Comparison of ENCODE assay signal across 9 cellular contexts in genomic region chr6:132392792-132393191, GRCh38. TPM values are rescaled to one million over a fixed set of nuclear protein-coding genes. Genes with fewer than 3 reads are reported as not detected.
A peak's percentile ranks its signal among the peaks of the same experiment; 100 is the strongest.
DNase-seq lines count a peak whose midpoint lies in the region; ATAC-seq and TF ChIP-seq lines count a peak whose summit lies in the region.
"Had no signal": no experiment of that assay in that cellular context is flagged by ENCODE, and none has a peak within 500 bp of the region (broad histone marks: within the 10 kb centered on the region; RNA-seq: fewer than 3 reads in every experiment).

No MANE protein-coding gene starts in this region.

- no peak for DNase-seq in activated CD8-positive, alpha-beta T cell treated with anti-CD3 and anti-CD28 coated beads for 36 hours
- DNase-seq in activated CD8-positive, alpha-beta T cell treated with anti-CD3 and anti-CD28 coated beads, Interleukin-2, amount 10 ng/mL, durations not matched to agents 7 days and 5 days, result no peak
- DNase-seq in SJSA1 (ENCODE audit: low read depth in 1 of 2, low spot score in 2 of 2) (no peak), foreskin fibroblast (peak in 1 of 2 donors; percentile 38), uterus (no peak), HK-2 (ENCODE audit: unreplicated experiment) (no peak), coronary artery (ENCODE audit: low spot score) (no peak)
- DNase-seq: stimulated activated CD4-positive, alpha-beta T cell treated with anti-CD3 and anti-CD28 coated beads, Interleukin-15, amount 100 ng/mL, for 24 hours had no signal

- H3K36me3 Mint-ChIP-seq in activated CD8-positive, alpha-beta T cell treated with anti-CD3 and anti-CD28 coated beads for 36 hours (ENCODE audit: low read depth), result peaks cover 3% of the 10 kb centered on the region
- H3K36me3 Mint-ChIP-seq in activated CD8-positive, alpha-beta T cell treated with anti-CD3 and anti-CD28 coated beads, Interleukin-2, amount 10 ng/mL, durations not matched to agents 7 days and 5 days (ENCODE audit: low read depth), result no peaks in the 10 kb centered on the region

- peak; percentile 24 for TF ChIP-seq CTCF in activated CD8-positive, alpha-beta T cell treated with anti-CD3 and anti-CD28 coated beads for 36 hours (IDR thresholded peaks at IDR 0.05)
- peak; percentile 6 for TF ChIP-seq CTCF in foreskin fibroblast (IDR thresholded peaks at IDR 0.05; ENCODE audit: low read depth, low read length)
- TF ChIP-seq CTCF in uterus (IDR thresholded peaks at IDR 0.05), result no peak
- no peak for TF ChIP-seq CTCF in coronary artery (IDR thresholded peaks at IDR 0.05)

- POLR2A ChIA-PET in activated CD8-positive, alpha-beta T cell treated with anti-CD3 and anti-CD28 coated beads for 36 hours (lab: Charles Lee), result no interaction called here
- POLR2A ChIA-PET in activated CD8-positive, alpha-beta T cell treated with anti-CD3 and anti-CD28 coated beads, Interleukin-2, amount 10 ng/mL, durations not matched to agents 7 days and 5 days (lab: Charles Lee), result no interaction called here

- H3K9me3 ChIP-seq in SJSA1 (replicated peaks) (no peaks in the 10 kb centered on the region; the same call in 1 of the 2 replicates), uterus (peaks cover 0 to 13% of the 10 kb centered on the region in 2 donors)

- H3K27me3 Mint-ChIP-seq in activated CD8-positive, alpha-beta T cell treated with anti-CD3 and anti-CD28 coated beads for 36 hours, result peaks cover 24% of the 10 kb centered on the region
- H3K27me3 Mint-ChIP-seq in activated CD8-positive, alpha-beta T cell treated with anti-CD3 and anti-CD28 coated beads, Interleukin-2, amount 10 ng/mL, durations not matched to agents 7 days and 5 days (ENCODE audit: low read depth), result peaks cover 20% of the 10 kb centered on the region

- TF ChIP-seq POLR2A in uterus (IDR thresholded peaks at IDR 0.05) (no peak), GM18505 (IDR thresholded peaks at IDR 0.05; ENCODE audit: borderline replicate concordance, extremely low read depth, insufficient read depth, insufficient read length) (no peak)

- peaks cover 19% of the 10 kb centered on the region for H3K9me3 Mint-ChIP-seq in activated CD8-positive, alpha-beta T cell treated with anti-CD3 and anti-CD28 coated beads for 36 hours
- peaks cover 14% of the 10 kb centered on the region for H3K9me3 Mint-ChIP-seq in activated CD8-positive, alpha-beta T cell treated with anti-CD3 and anti-CD28 coated beads, Interleukin-2, amount 10 ng/mL, durations not matched to agents 7 days and 5 days (ENCODE audit: insufficient read depth)

- H3K27ac ChIP-seq in SJSA1 (peak overlapping the region; percentile 55; the same call in 1 of the 2 replicates), uterus (peak overlapping the region; percentile 67 to 68), coronary artery (no peak overlapping the region)

- no peak for ATAC-seq in activated CD8-positive, alpha-beta T cell treated with anti-CD3 and anti-CD28 coated beads for 36 hours
- ATAC-seq in activated CD8-positive, alpha-beta T cell treated with anti-CD3 and anti-CD28 coated beads, Interleukin-2, amount 10 ng/mL, durations not matched to agents 7 days and 5 days, result no peak
- ATAC-seq in GM18505 (IDR thresholded peaks at IDR 0.05; ENCODE audit: unreplicated experiment), result no peak

- H3K36me3 ChIP-seq in SJSA1, result no peaks in the 10 kb centered on the region
- no peaks in the 10 kb centered on the region for H3K36me3 ChIP-seq in uterus

- CTCF ChIA-PET in activated CD8-positive, alpha-beta T cell treated with anti-CD3 and anti-CD28 coated beads for 36 hours (lab: Charles Lee), result interaction anchor here (1.5 to 3.1 kb wide), 2 partner anchors 92 to 113 kb away, joined by 11 to 28 read pairs; no protein-coding TSS in a partner anchor
- CTCF ChIA-PET in activated CD8-positive, alpha-beta T cell treated with anti-CD3 and anti-CD28 coated beads, Interleukin-2, amount 10 ng/mL, durations not matched to agents 7 days and 5 days (lab: Charles Lee), result interaction anchor here (0.8 to 1.7 kb wide), 2 partner anchors 91 to 113 kb away, joined by 3 to 9 read pairs; no protein-coding TSS in a partner anchor

- H3K4me3 ChIP-seq in SJSA1 (no peak overlapping the region), foreskin fibroblast (ENCODE audit: low read depth in 1 of 2, low read length in 2 of 2) (no peak overlapping the region), uterus (no peak overlapping the region), coronary artery (no peak overlapping the region)

- intact Hi-C loops in activated CD8-positive, alpha-beta T cell treated with anti-CD3 and anti-CD28 coated beads for 36 hours (cut with micrococcal nuclease), result no loop called here
- intact Hi-C loops in uterus (cut with DNase I; ENCODE audit: low total_unique reads), result no loop called here

- H3K4me1 Mint-ChIP-seq in activated CD8-positive, alpha-beta T cell treated with anti-CD3 and anti-CD28 coated beads for 36 hours (ENCODE audit: low read depth), result no peaks in the 10 kb centered on the region
- H3K4me1 Mint-ChIP-seq in activated CD8-positive, alpha-beta T cell treated with anti-CD3 and anti-CD28 coated beads, Interleukin-2, amount 10 ng/mL, durations not matched to agents 7 days and 5 days (ENCODE audit: low read depth), result no peaks in the 10 kb centered on the region

- H3K4me1 ChIP-seq in SJSA1 (replicated peaks), result peaks cover 28% of the 10 kb centered on the region
- H3K4me1 ChIP-seq in uterus, result no peaks in the 10 kb centered on the region

- H3K4me3 Mint-ChIP-seq in activated CD8-positive, alpha-beta T cell treated with anti-CD3 and anti-CD28 coated beads for 36 hours, result no peak overlapping the region
- no peak overlapping the region for H3K4me3 Mint-ChIP-seq in activated CD8-positive, alpha-beta T cell treated with anti-CD3 and anti-CD28 coated beads, Interleukin-2, amount 10 ng/mL, durations not matched to agents 7 days and 5 days

- no peaks in the 10 kb centered on the region for H3K27me3 ChIP-seq in SJSA1 (replicated peaks)
- no peaks in the 10 kb centered on the region for H3K27me3 ChIP-seq in uterus

- H3K27ac Mint-ChIP-seq in activated CD8-positive, alpha-beta T cell treated with anti-CD3 and anti-CD28 coated beads for 36 hours, result no peak overlapping the region
- H3K27ac Mint-ChIP-seq in activated CD8-positive, alpha-beta T cell treated with anti-CD3 and anti-CD28 coated beads, Interleukin-2, amount 10 ng/mL, durations not matched to agents 7 days and 5 days, result no peak overlapping the region

RNA-seq across cellular contexts. Expression of gene MOXD1, which starts 8.5 kb away (rescaled TPM):
- not detected for total RNA-seq in activated CD8-positive, alpha-beta T cell treated with anti-CD3 and anti-CD28 coated beads for 36 hours
- total RNA-seq in activated CD8-positive, alpha-beta T cell treated with anti-CD3 and anti-CD28 coated beads, Interleukin-2, amount 10 ng/mL, durations not matched to agents 7 days and 5 days, result not detected
- 24.8 and 37.3 TPM in 2 replicates for total RNA-seq in SJSA1 (2014; rRNA removed; shearing (Covaris generic))
- total RNA-seq in uterus, result 100 to 1,000 TPM in 1 of 4 donors, 10 to 100 TPM in 3; 27.6 to 260 (median 58.9) TPM

Comparison
In these comparisons a context has a peak if more than half of its experiments do, and no peak if none do; other contexts are left out.
1. CTCF ChIP-seq: peak in activated CD8-positive, alpha-beta T cell treated with anti-CD3 and anti-CD28 coated beads for 36 hours (single experiment) and foreskin fibroblast (single experiment); none in uterus (0 of 4) and coronary artery (single experiment).
2. H3K27ac ChIP-seq: peak in SJSA1 (single experiment) and uterus (2 of 2); none in coronary artery (0 of 2).
3. RNA of gene MOXD1, which starts 8.5 kb away (total RNA-seq): 27.6 to 260 TPM in uterus and 24.8 to 37.3 TPM in SJSA1; not detected in activated CD8-positive, alpha-beta T cell treated with anti-CD3 and anti-CD28 coated beads for 36 hours and not detected in activated CD8-positive, alpha-beta T cell treated with anti-CD3 and anti-CD28 coated beads, Interleukin-2, amount 10 ng/mL, durations not matched to agents 7 days and 5 days; every median in the first group is over 10 times any median in the second.